ENCODE assay signal across 15 cellular contexts in genomic region chr4:1842993-1843448, GRCh38. TPM values are rescaled to one million over a fixed set of nuclear protein-coding genes. Genes with fewer than 3 reads are reported as not detected.
DNase-seq lines count a peak whose midpoint lies in the region; ATAC-seq and TF ChIP-seq lines count a peak whose summit lies in the region.
"Had no signal": no experiment of that assay in that cellular context is flagged by ENCODE, and none has a peak within 500 bp of the region (broad histone marks: within the 10 kb centered on the region; RNA-seq: fewer than 3 reads in every experiment).

No MANE protein-coding gene starts in this region.

- H3K27ac Mint-ChIP-seq in progenitor cell of endocrine pancreas: no peak overlapping the region
- H3K27ac Mint-ChIP-seq: activated naive CD8-positive, alpha-beta T cell; nephron had no signal

- DNase-seq in AG04450 (ENCODE audit: low read depth, low spot score) (peak; percentile 68), LHCN-M2 (ENCODE audit: low read depth) (peak; percentile 81), dedifferentiated amniotic fluid mesenchymal stem cell (ENCODE audit: extremely low spot score) (peak; percentile 66), lung microvascular endothelial cell (ENCODE audit: low read depth in 2 of 2) (peak; percentile 18 to 60), HK-2 (ENCODE audit: unreplicated experiment) (no peak), progenitor cell of endocrine pancreas (ENCODE audit: low spot score, unreplicated experiment) (no peak), cerebellar nuclear complex (lab: John Stamatoyannopoulos, UW) (no peak)
- DNase-seq: GF-D8; NCI-H1930; stimulated activated CD4-positive, alpha-beta T cell treated with anti-CD3 and anti-CD28 coated beads, Interleukin-4, amount 100 ng/mL, for 4 hours had no signal

- peaks cover 9% of the 10 kb centered on the region for H3K36me3 Mint-ChIP-seq in progenitor cell of endocrine pancreas (ENCODE audit: insufficient read depth)

- TF ChIP-seq CTCF in AG04450 (IDR thresholded peaks at IDR 0.05; ENCODE audit: low read depth, low read length) (no peak), progenitor cell of endocrine pancreas (IDR thresholded peaks at IDR 0.05; ENCODE audit: unreplicated experiment) (no peak)

- no peak overlapping the region for H3K4me3 ChIP-seq in AG04450 (ENCODE audit: low read depth, low read length)
- H3K4me3 ChIP-seq: BLaER1 treated with 17β-estradiol and CSF1 and Interleukin-3, amounts not matched to agents 10 nM and 100 nM had no signal

- CTCF ChIA-PET in AG04450 (lab: Charles Lee): interaction anchor here (0.7 to 1.6 kb wide), 3 partner anchors 56 to 75 kb away, joined by 3 to 15 read pairs (median 5); no protein-coding TSS in a partner anchor

- no peak overlapping the region for H3K4me3 Mint-ChIP-seq in progenitor cell of endocrine pancreas (ENCODE audit: low read depth)
- H3K4me3 Mint-ChIP-seq: activated naive CD8-positive, alpha-beta T cell; IgD-negative memory B cell; nephron had no signal

- H3K9me3 ChIP-seq in AG04450 (ENCODE audit: control insufficient read depth, insufficient read depth, low read length): no peaks in the 10 kb centered on the region
- H3K9me3 ChIP-seq: BLaER1 treated with 17β-estradiol and CSF1 and Interleukin-3, amounts not matched to agents 10 nM and 100 nM had no signal

- no peak for ATAC-seq in GM21423 (IDR thresholded peaks at IDR 0.05; ENCODE audit: unreplicated experiment)

- H3K27me3 Mint-ChIP-seq in progenitor cell of endocrine pancreas: no peaks in the 10 kb centered on the region
- H3K27me3 Mint-ChIP-seq: activated naive CD8-positive, alpha-beta T cell; IgD-negative memory B cell had no signal

- H3K4me1 Mint-ChIP-seq in progenitor cell of endocrine pancreas (ENCODE audit: low read depth): no peaks in the 10 kb centered on the region

- POLR2A ChIA-PET in AG04450 (lab: Yijun Ruan, JAX): interaction anchor here (1.0 to 1.8 kb wide), 3 partner anchors 12 to 95 kb away, joined by 3 to 4 read pairs (median 4); no protein-coding TSS in a partner anchor

- no peaks in the 10 kb centered on the region for H3K9me3 Mint-ChIP-seq in progenitor cell of endocrine pancreas (ENCODE audit: low read depth)
- H3K9me3 Mint-ChIP-seq: IgD-negative memory B cell, nephron had no signal

- no peaks in the 10 kb centered on the region for H3K27me3 ChIP-seq in AG04450 (ENCODE audit: control insufficient read depth, insufficient read depth, low read length)
- H3K27me3 ChIP-seq: BLaER1 treated with 17β-estradiol and CSF1 and Interleukin-3, amounts not matched to agents 10 nM and 100 nM had no signal

- H3K27ac ChIP-seq in AG04450 (ENCODE audit: low read depth, low read length): peak overlapping the region; percentile 75
- H3K27ac ChIP-seq: BLaER1 treated with 17β-estradiol and CSF1 and Interleukin-3, amounts not matched to agents 10 nM and 100 nM had no signal

RNA-seq across cellular contexts. Expression of gene LETM1, which starts 12.9 kb away (rescaled TPM):
- 11.9 and 15.2 TPM in 2 replicates for polyA plus RNA-seq in AG04450 (2011; rRNA removed)
- 32.8 and 36.0 TPM in 2 replicates for polyA minus RNA-seq in AG04450 (2011; rRNA and poly(A)+ RNA removed)
- total RNA-seq in LHCN-M2 (2014; rRNA removed) (56.1 and 58.0 TPM in 2 replicates), lung microvascular endothelial cell (48.6 and 70.2 TPM in 2 replicates), progenitor cell of endocrine pancreas (46.1 and 51.2 TPM in 2 replicates)
- 19.1 TPM for polyA plus RNA-seq in LHCN-M2 (2012)

RNA-seq across cellular contexts. Expression of gene NSD2, which starts 28.2 kb away (rescaled TPM):
- polyA plus RNA-seq in AG04450 (2011; rRNA removed): 23.7 and 26.4 TPM in 2 replicates
- 77.9 and 94.9 TPM in 2 replicates for polyA minus RNA-seq in AG04450 (2011; rRNA and poly(A)+ RNA removed)
- total RNA-seq in LHCN-M2 (2014; rRNA removed): 69.9 and 77.4 TPM in 2 replicates
- 41.6 TPM for polyA plus RNA-seq in LHCN-M2 (2012)
- total RNA-seq in lung microvascular endothelial cell: 29.9 and 32.7 TPM in 2 replicates
- 212 and 214 TPM in 2 replicates for total RNA-seq in progenitor cell of endocrine pancreas

RNA-seq across cellular contexts. Expression of gene FGFR3, which starts 49.9 kb away (rescaled TPM):
- 0.06 and 0.21 TPM in 2 replicates for polyA plus RNA-seq in AG04450 (2011; rRNA removed)
- 0.39 TPM in 1 of 2 replicates, not detected in the other for polyA minus RNA-seq in AG04450 (2011; rRNA and poly(A)+ RNA removed)
- total RNA-seq in LHCN-M2 (2014; rRNA removed) (0.17 and 0.26 TPM in 2 replicates), lung microvascular endothelial cell (0.79 and 1.3 TPM in 2 replicates), progenitor cell of endocrine pancreas (169 and 185 TPM in 2 replicates)
- polyA plus RNA-seq in LHCN-M2 (2012): 0.12 TPM

Comparison
In these comparisons a context has a peak if more than half of its experiments do, and no peak if none do; other contexts are left out.
1. DNase-seq: peak in AG04450 (single experiment), LHCN-M2 (single experiment), dedifferentiated amniotic fluid mesenchymal stem cell (single experiment) and lung microvascular endothelial cell (2 of 2); none in HK-2 (single experiment), progenitor cell of endocrine pancreas (single experiment) and cerebellar nuclear complex (0 of 2).
2. RNA of gene FGFR3, which starts 49.9 kb away (total RNA-seq): 169 to 185 TPM in progenitor cell of endocrine pancreas; 0.79 to 1.3 TPM in lung microvascular endothelial cell and 0.17 to 0.26 TPM in LHCN-M2; every median in the first group is over 10 times any median in the second.